Comparison of ENCODE assay signal across 9 cellular contexts in the genomic region with DNA sequence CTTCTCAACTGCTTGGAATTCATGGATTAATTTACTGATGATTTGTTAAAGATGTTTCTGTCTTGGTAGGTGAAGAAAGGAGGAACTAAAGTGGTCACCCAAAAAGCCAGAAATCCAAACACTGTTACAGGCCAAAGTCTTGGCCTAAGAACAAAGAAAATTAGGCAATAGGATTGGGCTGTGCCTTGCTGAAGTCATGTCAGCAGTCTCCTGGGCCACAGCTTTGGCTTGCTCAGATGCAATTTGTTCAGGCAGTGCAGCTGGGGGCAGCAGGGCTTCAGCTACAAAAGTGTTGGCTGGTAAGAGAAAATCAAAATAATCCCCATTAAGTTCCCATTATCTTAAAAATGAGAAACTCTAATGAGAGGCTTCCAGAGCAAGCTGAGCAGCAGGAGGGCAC. TPM values are rescaled to one million over a fixed set of nuclear protein-coding genes. Genes with fewer than 3 reads are reported as not detected.
DNase-seq lines count a peak whose midpoint lies in the region; ATAC-seq and TF ChIP-seq lines count a peak whose summit lies in the region.
"Had no signal": no experiment of that assay in that cellular context is flagged by ENCODE, and none has a peak within 500 bp of the region (broad histone marks: within the 10 kb centered on the region; RNA-seq: fewer than 3 reads in every experiment).

No MANE protein-coding gene starts in this region.

- in situ Hi-C loops in transverse colon (cut with MboI; ENCODE audit: low pct_ligation_motif_present in 1 of 4, low pct_unique_long_range_greater_than_20kb in 1 of 4, low sequenced_read_pairs in 3 of 4), result loop anchor here in 1 of 4 donors (25.0 kb wide), 1 partner anchor 393 kb away; a partner anchor contains a TSS

- no peak for TF ChIP-seq POLR2A in transverse colon (IDR thresholded peaks at IDR 0.05)

- H4K20me1 ChIP-seq in hepatocyte (ENCODE audit: insufficient read depth, poor library complexity, severe bottlenecking) (no peaks in the 10 kb centered on the region), GM23338 (replicated peaks; ENCODE audit: insufficient read depth) (no peaks in the 10 kb centered on the region)

- no peak for TF ChIP-seq CTCF in transverse colon (IDR thresholded peaks at IDR 0.05)
- TF ChIP-seq CTCF in hepatocyte (IDR thresholded peaks at IDR 0.05; ENCODE audit: poor library complexity), result no peak
- no peak for TF ChIP-seq CTCF in GM23338 (conservative IDR thresholded peaks at IDR 0.05; ENCODE audit: low read depth in 2 of 2)

- intact Hi-C loops in transverse colon (cut with DNase I; ENCODE audit: low total_unique reads), result no loop called here

- peak overlapping the region; percentile 97 for H3K27ac Mint-ChIP-seq in activated naive CD8-positive, alpha-beta T cell
- no peak overlapping the region for H3K27ac Mint-ChIP-seq in activated naive CD8-positive, alpha-beta T cell treated with anti-CD3 and anti-CD28 coated beads for 36 hours
- peak overlapping the region; percentile 16 for H3K27ac Mint-ChIP-seq in activated naive CD8-positive, alpha-beta T cell treated with anti-CD3 and anti-CD28 coated beads, Interleukin-2, amount 50 U/mL, for 24 hours
- H3K27ac Mint-ChIP-seq in GM23338, result no peak overlapping the region

- H3K9me2 ChIP-seq in hepatocyte (replicated peaks; ENCODE audit: insufficient read depth) (no peaks in the 10 kb centered on the region), GM23338 (ENCODE audit: insufficient read depth) (no peaks in the 10 kb centered on the region)

- H3K9me3 Mint-ChIP-seq in activated naive CD8-positive, alpha-beta T cell (ENCODE audit: low read depth), result peaks cover 3% of the 10 kb centered on the region
- H3K9me3 Mint-ChIP-seq in activated naive CD8-positive, alpha-beta T cell treated with anti-CD3 and anti-CD28 coated beads for 36 hours, result no peaks in the 10 kb centered on the region
- H3K9me3 Mint-ChIP-seq in activated naive CD8-positive, alpha-beta T cell treated with anti-CD3 and anti-CD28 coated beads, Interleukin-2, amount 50 U/mL, for 24 hours, result no peaks in the 10 kb centered on the region
- H3K9me3 Mint-ChIP-seq in GM23338, result peaks cover 23% of the 10 kb centered on the region

- H3K27me3 ChIP-seq in transverse colon (no peaks in the 10 kb centered on the region), hepatocyte (no peaks in the 10 kb centered on the region), GM23338 (ENCODE audit: insufficient read depth) (no peaks in the 10 kb centered on the region)
- H3K27me3 ChIP-seq: Peyer's patch had no signal

- H3F3A ChIP-seq in GM23338 (replicated peaks; ENCODE audit: low read depth), result no peaks in the 10 kb centered on the region

- H2AFZ ChIP-seq in hepatocyte (no peak overlapping the region), GM23338 (no peak overlapping the region; the same call in 1 of the 2 replicates)

- peak overlapping the region; percentile 26 to 75 (median 59) for H3K27ac ChIP-seq in transverse colon
- H3K27ac ChIP-seq in hepatocyte, result no peak overlapping the region
- no peak overlapping the region for H3K27ac ChIP-seq in GM23338 (ENCODE audit: low read depth)

- H3K4me3 ChIP-seq in transverse colon (no peak overlapping the region), hepatocyte (no peak overlapping the region), GM23338 (no peak overlapping the region)
- H3K4me3 ChIP-seq: Peyer's patch had no signal

- H3K4me1 ChIP-seq in transverse colon, result peaks cover 0 to 33% (median 8%) of the 10 kb centered on the region in 4 donors
- H3K4me1 ChIP-seq in hepatocyte (ENCODE audit: insufficient read depth), result peaks cover 2% of the 10 kb centered on the region
- no peaks in the 10 kb centered on the region for H3K4me1 ChIP-seq in GM23338 (ENCODE audit: insufficient read depth)

- H3K36me3 ChIP-seq in transverse colon, result no peaks in the 10 kb centered on the region
- no peaks in the 10 kb centered on the region for H3K36me3 ChIP-seq in hepatocyte (replicated peaks; ENCODE audit: insufficient read depth, low read depth)
- no peaks in the 10 kb centered on the region for H3K36me3 ChIP-seq in GM23338 (ENCODE audit: insufficient read depth)
- H3K36me3 ChIP-seq: Peyer's patch had no signal

- no peak for TF ChIP-seq EP300 in transverse colon (IDR thresholded peaks at IDR 0.05; ENCODE audit: low read depth)

- H3K4me1 Mint-ChIP-seq in activated naive CD8-positive, alpha-beta T cell (ENCODE audit: low read depth), result peaks cover 67% of the 10 kb centered on the region
- H3K4me1 Mint-ChIP-seq in activated naive CD8-positive, alpha-beta T cell treated with anti-CD3 and anti-CD28 coated beads for 36 hours, result peaks cover 61% of the 10 kb centered on the region
- H3K4me1 Mint-ChIP-seq in activated naive CD8-positive, alpha-beta T cell treated with anti-CD3 and anti-CD28 coated beads, Interleukin-2, amount 50 U/mL, for 24 hours, result peaks cover 67% of the 10 kb centered on the region
- H3K4me1 Mint-ChIP-seq in GM23338, result no peaks in the 10 kb centered on the region

- H3K9me3 ChIP-seq in transverse colon, result no peaks in the 10 kb centered on the region
- H3K9me3 ChIP-seq in hepatocyte (ENCODE audit: low read depth), result no peaks in the 10 kb centered on the region
- H3K9me3 ChIP-seq: Peyer's patch had no signal

- H3K79me2 ChIP-seq in hepatocyte (no peaks in the 10 kb centered on the region), GM23338 (replicated peaks; ENCODE audit: insufficient read depth) (no peaks in the 10 kb centered on the region)

- DNase-seq in activated naive CD8-positive, alpha-beta T cell treated with anti-CD3 and anti-CD28 coated beads for 36 hours, result no peak
- no peak for DNase-seq in activated naive CD8-positive, alpha-beta T cell treated with anti-CD3 and anti-CD28 coated beads, Interleukin-2, amount 50 U/mL, for 24 hours
- DNase-seq in left lobe of liver (ENCODE audit: low spot score) (no peak), transverse colon (no peak), hepatocyte (ENCODE audit: low spot score) (no peak), GM23338 (ENCODE audit: low spot score) (no peak)
- DNase-seq: Peyer's patch had no signal

- no peaks in the 10 kb centered on the region for H3K27me3 Mint-ChIP-seq in activated naive CD8-positive, alpha-beta T cell
- H3K27me3 Mint-ChIP-seq in activated naive CD8-positive, alpha-beta T cell treated with anti-CD3 and anti-CD28 coated beads for 36 hours, result no peaks in the 10 kb centered on the region
- H3K27me3 Mint-ChIP-seq in activated naive CD8-positive, alpha-beta T cell treated with anti-CD3 and anti-CD28 coated beads, Interleukin-2, amount 50 U/mL, for 24 hours, result no peaks in the 10 kb centered on the region
- H3K27me3 Mint-ChIP-seq in GM23338 (ENCODE audit: insufficient read depth, low read depth, poor library complexity), result peaks cover 2% of the 10 kb centered on the region

- H3K4me3 Mint-ChIP-seq in activated naive CD8-positive, alpha-beta T cell, result no peak overlapping the region
- no peak overlapping the region for H3K4me3 Mint-ChIP-seq in activated naive CD8-positive, alpha-beta T cell treated with anti-CD3 and anti-CD28 coated beads for 36 hours
- H3K4me3 Mint-ChIP-seq in activated naive CD8-positive, alpha-beta T cell treated with anti-CD3 and anti-CD28 coated beads, Interleukin-2, amount 50 U/mL, for 24 hours, result no peak overlapping the region
- H3K4me3 Mint-ChIP-seq in GM23338, result no peak overlapping the region

- H3K36me3 Mint-ChIP-seq in activated naive CD8-positive, alpha-beta T cell, result peaks cover 3% of the 10 kb centered on the region
- H3K36me3 Mint-ChIP-seq in activated naive CD8-positive, alpha-beta T cell treated with anti-CD3 and anti-CD28 coated beads for 36 hours, result peaks cover 4% of the 10 kb centered on the region
- no peaks in the 10 kb centered on the region for H3K36me3 Mint-ChIP-seq in activated naive CD8-positive, alpha-beta T cell treated with anti-CD3 and anti-CD28 coated beads, Interleukin-2, amount 50 U/mL, for 24 hours (ENCODE audit: low read depth)
- peaks cover 13% of the 10 kb centered on the region for H3K36me3 Mint-ChIP-seq in GM23338 (ENCODE audit: low read depth)

- ATAC-seq in activated naive CD8-positive, alpha-beta T cell treated with anti-CD3 and anti-CD28 coated beads, Interleukin-2, amount 50 U/mL, for 24 hours, result no peak
- ATAC-seq in left lobe of liver (peak; percentile 38), HG03378 (IDR thresholded peaks at IDR 0.05; ENCODE audit: unreplicated experiment) (no peak), GM23338 (no peak)

- H3K4me2 ChIP-seq in hepatocyte, result no peak overlapping the region
- H3K4me2 ChIP-seq in GM23338, result no peak overlapping the region

TF ChIP-seq in GM23338, 12 proteins besides CTCF, POLR2A, EP300 and RAD21 (continues in another document):
- TF ChIP-seq POLR2AphosphoS5 (IDR thresholded peaks at IDR 0.05; ENCODE audit: low read depth) (no peak), JUNB (IDR thresholded peaks at IDR 0.05; ENCODE audit: unreplicated experiment) (no peak), STAT1 (IDR thresholded peaks at IDR 0.05; ENCODE audit: unreplicated experiment) (no peak)
- TF ChIP-seq, protein P1, sequence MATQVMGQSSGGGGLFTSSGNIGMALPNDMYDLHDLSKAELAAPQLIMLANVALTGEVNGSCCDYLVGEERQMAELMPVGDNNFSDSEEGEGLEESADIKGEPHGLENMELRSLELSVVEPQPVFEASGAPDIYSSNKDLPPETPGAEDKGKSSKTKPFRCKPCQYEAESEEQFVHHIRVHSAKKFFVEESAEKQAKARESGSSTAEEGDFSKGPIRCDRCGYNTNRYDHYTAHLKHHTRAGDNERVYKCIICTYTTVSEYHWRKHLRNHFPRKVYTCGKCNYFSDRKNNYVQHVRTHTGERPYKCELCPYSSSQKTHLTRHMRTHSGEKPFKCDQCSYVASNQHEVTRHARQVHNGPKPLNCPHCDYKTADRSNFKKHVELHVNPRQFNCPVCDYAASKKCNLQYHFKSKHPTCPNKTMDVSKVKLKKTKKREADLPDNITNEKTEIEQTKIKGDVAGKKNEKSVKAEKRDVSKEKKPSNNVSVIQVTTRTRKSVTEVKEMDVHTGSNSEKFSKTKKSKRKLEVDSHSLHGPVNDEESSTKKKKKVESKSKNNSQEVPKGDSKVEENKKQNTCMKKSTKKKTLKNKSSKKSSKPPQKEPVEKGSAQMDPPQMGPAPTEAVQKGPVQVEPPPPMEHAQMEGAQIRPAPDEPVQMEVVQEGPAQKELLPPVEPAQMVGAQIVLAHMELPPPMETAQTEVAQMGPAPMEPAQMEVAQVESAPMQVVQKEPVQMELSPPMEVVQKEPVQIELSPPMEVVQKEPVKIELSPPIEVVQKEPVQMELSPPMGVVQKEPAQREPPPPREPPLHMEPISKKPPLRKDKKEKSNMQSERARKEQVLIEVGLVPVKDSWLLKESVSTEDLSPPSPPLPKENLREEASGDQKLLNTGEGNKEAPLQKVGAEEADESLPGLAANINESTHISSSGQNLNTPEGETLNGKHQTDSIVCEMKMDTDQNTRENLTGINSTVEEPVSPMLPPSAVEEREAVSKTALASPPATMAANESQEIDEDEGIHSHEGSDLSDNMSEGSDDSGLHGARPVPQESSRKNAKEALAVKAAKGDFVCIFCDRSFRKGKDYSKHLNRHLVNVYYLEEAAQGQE (IDR thresholded peaks at IDR 0.05; ENCODE audit: unreplicated experiment), result no peak

RNA-seq across cellular contexts. Expression of a gene that starts 14.0 kb away (rescaled TPM):
- 100 to 1,000 TPM; 150 to 154 TPM for total RNA-seq in activated naive CD8-positive, alpha-beta T cell treated with anti-CD3 and anti-CD28 coated beads for 36 hours
- total RNA-seq in left lobe of liver (30.0 TPM), transverse colon (10 to 100 TPM; 34.0 to 87.2 (median 57.7) TPM), hepatocyte (49.6 and 56.2 TPM in 2 replicates)
- polyA plus RNA-seq in hepatocyte (34.2 and 48.8 TPM in 2 replicates), GM23338 (2016; fragmentation: Nextera tagmentation; extraction: Ambion mirVana) (23.0 and 28.1 TPM in 2 replicates)
- total RNA-seq in GM23338 (2014; rRNA removed; shearing (Covaris generic)), result 16.2 and 23.3 TPM in 2 replicates

Comparison
In these comparisons a context has a peak if more than half of its experiments do, and no peak if none do; other contexts are left out.
1. H3K27ac Mint-ChIP-seq: peak in activated naive CD8-positive, alpha-beta T cell (single experiment) and activated naive CD8-positive, alpha-beta T cell treated with anti-CD3 and anti-CD28 coated beads, Interleukin-2, amount 50 U/mL, for 24 hours (single experiment); none in activated naive CD8-positive, alpha-beta T cell treated with anti-CD3 and anti-CD28 coated beads for 36 hours (single experiment) and GM23338 (single experiment).
2. H3K27ac ChIP-seq: peak in transverse colon (4 of 4); none in hepatocyte (single experiment) and GM23338 (single experiment).